ENCODE assay signal across 9 cellular contexts in the genomic region with DNA sequence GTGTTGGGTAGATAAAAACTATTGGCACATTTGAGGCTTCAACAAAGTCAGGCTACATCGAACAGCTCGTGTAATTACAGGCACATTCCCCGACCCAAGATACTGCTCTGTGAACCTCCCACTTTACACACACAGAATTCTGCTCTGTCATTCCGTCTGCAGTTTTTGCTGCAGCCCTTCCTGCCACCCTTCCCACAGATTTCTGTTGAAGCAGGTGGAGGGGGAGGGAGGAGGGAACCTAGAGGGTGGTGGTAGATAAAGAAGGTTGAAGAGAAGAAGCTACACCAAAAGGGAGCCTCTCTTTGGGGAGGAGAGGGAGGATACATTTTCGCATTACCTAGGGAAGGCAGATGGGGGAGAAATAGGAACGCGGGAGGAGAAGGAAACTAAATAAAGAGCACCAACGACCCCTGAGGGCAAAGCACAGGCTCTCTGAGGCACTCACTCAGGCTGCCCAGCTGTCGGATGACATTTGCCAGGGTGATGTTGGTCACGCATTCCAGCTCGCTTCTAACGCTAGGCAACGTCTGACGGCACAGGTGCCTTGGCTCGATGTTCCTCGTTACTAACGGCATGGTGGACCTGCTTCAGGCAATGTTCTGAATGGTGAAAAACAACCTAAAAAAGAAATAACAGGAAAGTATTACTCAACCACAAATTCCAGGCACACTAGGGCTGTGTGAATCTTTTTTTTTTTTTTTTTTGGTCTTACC. TPM values are rescaled to one million over a fixed set of nuclear protein-coding genes. Genes with fewer than 3 reads are reported as not detected.
DNase-seq lines count a peak whose midpoint lies in the region; ATAC-seq and TF ChIP-seq lines count a peak whose summit lies in the region.
"Had no signal": no experiment of that assay in that cellular context is flagged by ENCODE, and none has a peak within 500 bp of the region (broad histone marks: within the 10 kb centered on the region; RNA-seq: fewer than 3 reads in every experiment).

No MANE protein-coding gene starts in this region.

- H3K9me3 Mint-ChIP-seq in activated naive CD8-positive, alpha-beta T cell treated with anti-CD3 and anti-CD28 coated beads for 36 hours: no peaks in the 10 kb centered on the region

- peak overlapping the region; percentile 77 for H3K27ac Mint-ChIP-seq in activated naive CD8-positive, alpha-beta T cell treated with anti-CD3 and anti-CD28 coated beads for 36 hours

- H3K27me3 Mint-ChIP-seq in activated naive CD8-positive, alpha-beta T cell treated with anti-CD3 and anti-CD28 coated beads for 36 hours: no peaks in the 10 kb centered on the region

- CTCF ChIA-PET in AG04450 (lab: Charles Lee): interaction anchor here (0.9 to 1.2 kb wide), 2 partner anchors 13 to 60 kb away, joined by 3 to 4 read pairs; no protein-coding TSS in a partner anchor

- H3K27ac ChIP-seq in AG04450 (ENCODE audit: low read depth, low read length): peak overlapping the region; percentile 31
- peak overlapping the region; percentile 42 for H3K27ac ChIP-seq in iPS-20b (ENCODE audit: low read length)
- H3K27ac ChIP-seq: VCaP had no signal

- H3K4me1 ChIP-seq in iPS-20b (ENCODE audit: insufficient read depth, low read length): peaks cover 37% of the 10 kb centered on the region

- peak overlapping the region; percentile 80 for H3K4me3 Mint-ChIP-seq in activated naive CD8-positive, alpha-beta T cell treated with anti-CD3 and anti-CD28 coated beads for 36 hours

- ATAC-seq in GM18517 (IDR thresholded peaks at IDR 0.05; ENCODE audit: unreplicated experiment): no peak
- ATAC-seq in HG02571 (IDR thresholded peaks at IDR 0.05; ENCODE audit: unreplicated experiment): no peak

- POLR2A ChIA-PET in AG04450 (lab: Yijun Ruan, JAX): interaction anchor here (0.9 to 1.1 kb wide), 2 partner anchors 8 to 62 kb away, joined by 3 read pairs; partner anchors contain the start of gene WASF2

- no peak overlapping the region for H3K4me3 ChIP-seq in AG04450 (ENCODE audit: low read depth, low read length)
- peak overlapping the region; percentile 12; the same call in 1 of the 2 replicates for H3K4me3 ChIP-seq in iPS-20b (ENCODE audit: low read length)

- no peaks in the 10 kb centered on the region for H3K9me3 ChIP-seq in AG04450 (ENCODE audit: control insufficient read depth, insufficient read depth, low read length)
- H3K9me3 ChIP-seq in iPS-20b (ENCODE audit: insufficient read depth, low read depth, low read length): no peaks in the 10 kb centered on the region

- peak overlapping the region; percentile 49; the same call in 1 of the 2 replicates for H3K9ac ChIP-seq in iPS-20b (ENCODE audit: low read depth, low read length)

- no peak for DNase-seq in AG04450 (ENCODE audit: low read depth, low spot score)
- DNase-seq in NCI-H1694 treated with DMSO at 0.1 percent for 48 hours (lab: John Stamatoyannopoulos, UW): peak; percentile 50
- no peak for DNase-seq in activated naive CD8-positive, alpha-beta T cell treated with anti-CD3 and anti-CD28 coated beads for 36 hours
- DNase-seq in stimulated activated CD4-positive, alpha-beta T cell treated with anti-CD3 and anti-CD28 coated beads, Interleukin-1b, Interleukin-23, amount 100 ng/mL, for 48 hours: peak; percentile 28
- DNase-seq in globus pallidus (ENCODE audit: low spot score): no peak

- H3K4me1 Mint-ChIP-seq in activated naive CD8-positive, alpha-beta T cell treated with anti-CD3 and anti-CD28 coated beads for 36 hours: peaks cover 73% of the 10 kb centered on the region

- no peaks in the 10 kb centered on the region for H3K27me3 ChIP-seq in AG04450 (ENCODE audit: control insufficient read depth, insufficient read depth, low read length)
- no peaks in the 10 kb centered on the region for H3K27me3 ChIP-seq in iPS-20b (ENCODE audit: insufficient read depth, low read length)

- TF ChIP-seq CTCF in AG04450 (IDR thresholded peaks at IDR 0.05; ENCODE audit: low read depth, low read length): no peak

- peaks cover 27% of the 10 kb centered on the region for H3K36me3 Mint-ChIP-seq in activated naive CD8-positive, alpha-beta T cell treated with anti-CD3 and anti-CD28 coated beads for 36 hours

- H3K36me3 ChIP-seq in iPS-20b (ENCODE audit: insufficient read depth, low read depth, low read length): peaks cover 18% of the 10 kb centered on the region

RNA-seq across cellular contexts. Expression of gene GPR3, which starts 36.0 kb away (rescaled TPM):
- 1.3 and 1.7 TPM in 2 replicates for polyA plus RNA-seq in AG04450 (2011; rRNA removed)
- polyA minus RNA-seq in AG04450 (2011; rRNA and poly(A)+ RNA removed): 1.7 and 2.2 TPM in 2 replicates
- 1 to 10 TPM; 3.5 to 3.9 TPM for total RNA-seq in activated naive CD8-positive, alpha-beta T cell treated with anti-CD3 and anti-CD28 coated beads for 36 hours

RNA-seq across cellular contexts. Expression of gene CD164L2, which starts 45.3 kb away (rescaled TPM):
- polyA plus RNA-seq in AG04450 (2011; rRNA removed): not detected in 2 replicates
- polyA minus RNA-seq in AG04450 (2011; rRNA and poly(A)+ RNA removed): not detected in 2 replicates
- not detected for total RNA-seq in activated naive CD8-positive, alpha-beta T cell treated with anti-CD3 and anti-CD28 coated beads for 36 hours

RNA-seq across cellular contexts. Expression of gene FCN3, which starts 53.8 kb away (rescaled TPM):
- polyA plus RNA-seq in AG04450 (2011; rRNA removed): not detected in 2 replicates
- polyA minus RNA-seq in AG04450 (2011; rRNA and poly(A)+ RNA removed): not detected in 2 replicates
- total RNA-seq in activated naive CD8-positive, alpha-beta T cell treated with anti-CD3 and anti-CD28 coated beads for 36 hours: not detected

Comparison
In these comparisons a context has a peak if more than half of its experiments do, and no peak if none do; other contexts are left out.
1. DNase-seq: peak in NCI-H1694 treated with DMSO at 0.1 percent for 48 hours (single experiment) and stimulated activated CD4-positive, alpha-beta T cell treated with anti-CD3 and anti-CD28 coated beads, Interleukin-1b, Interleukin-23, amount 100 ng/mL, for 48 hours (single experiment); none in AG04450 (single experiment), activated naive CD8-positive, alpha-beta T cell treated with anti-CD3 and anti-CD28 coated beads for 36 hours (single experiment) and globus pallidus (single experiment).